ENCODE assay signal across 8 cellular contexts in genomic region chr16:19223235-19223847, GRCh38. TPM values are rescaled to one million over a fixed set of nuclear protein-coding genes. Genes with fewer than 3 reads are reported as not detected.
A peak's percentile ranks its signal among the peaks of the same experiment; 100 is the strongest.
DNase-seq lines count a peak whose midpoint lies in the region; ATAC-seq and TF ChIP-seq lines count a peak whose summit lies in the region.

No MANE protein-coding gene starts in this region.

- H3K9me3 ChIP-seq in cardiac muscle cell (ENCODE audit: low read depth) (no peaks in the 10 kb centered on the region), RWPE2 (ENCODE audit: severe bottlenecking) (no peaks in the 10 kb centered on the region), aorta (ENCODE audit: control insufficient read depth, low read length) (no peaks in the 10 kb centered on the region)

- H3K36me3 ChIP-seq in cardiac muscle cell (no peaks in the 10 kb centered on the region), RWPE2 (ENCODE audit: low read depth) (peaks cover 14% of the 10 kb centered on the region), aorta (ENCODE audit: control insufficient read depth in 1 of 2, insufficient read depth in 2 of 2, low read length in 1 of 2) (no peaks in the 10 kb centered on the region)

- peak; percentile 2 to 14 for DNase-seq in cardiac muscle cell (ENCODE audit: low read depth in 1 of 2, low spot score in 1 of 2)
- no peak for DNase-seq in left ventricle myocardium superior
- DNase-seq in RWPE2 (ENCODE audit: low spot score): no peak
- DNase-seq in glutamatergic neuron: peak; percentile 76
- DNase-seq in stimulated activated naive CD8-positive, alpha-beta T cell treated with anti-CD3 and anti-CD28 coated beads, Interleukin-15, amount 100 ng/mL, for 72 hours: peak; percentile 18 to 23
- DNase-seq in KG1 (lab: John Stamatoyannopoulos, UW): no peak
- no peak for DNase-seq in aorta

- intact Hi-C loops in left ventricle myocardium superior (cut with micrococcal nuclease) (no loop called here), aorta (cut with DNase I) (no loop called here)

- H3K4me1 Mint-ChIP-seq in glutamatergic neuron (ENCODE audit: low read depth, unreplicated experiment): no peaks in the 10 kb centered on the region
- no peaks in the 10 kb centered on the region for H3K4me1 Mint-ChIP-seq in stimulated activated naive CD8-positive, alpha-beta T cell treated with anti-CD3 and anti-CD28 coated beads, Interleukin-15, amount 100 ng/mL, for 72 hours

- H3K9me3 Mint-ChIP-seq in glutamatergic neuron (ENCODE audit: unreplicated experiment): peaks cover 4% of the 10 kb centered on the region
- peaks cover 0 to 5% of the 10 kb centered on the region in 2 donors for H3K9me3 Mint-ChIP-seq in stimulated activated naive CD8-positive, alpha-beta T cell treated with anti-CD3 and anti-CD28 coated beads, Interleukin-15, amount 100 ng/mL, for 72 hours

- H3K27me3 Mint-ChIP-seq in glutamatergic neuron (ENCODE audit: unreplicated experiment): no peaks in the 10 kb centered on the region
- no peaks in the 10 kb centered on the region for H3K27me3 Mint-ChIP-seq in stimulated activated naive CD8-positive, alpha-beta T cell treated with anti-CD3 and anti-CD28 coated beads, Interleukin-15, amount 100 ng/mL, for 72 hours

- H3K36me3 Mint-ChIP-seq in glutamatergic neuron (ENCODE audit: unreplicated experiment): peaks cover 6% of the 10 kb centered on the region

- H3K4me1 ChIP-seq in cardiac muscle cell (ENCODE audit: low read depth) (no peaks in the 10 kb centered on the region), RWPE2 (ENCODE audit: insufficient read depth, poor library complexity, severe bottlenecking) (no peaks in the 10 kb centered on the region), aorta (ENCODE audit: control insufficient read depth in 1 of 2, insufficient read depth in 2 of 2, low read length in 2 of 2) (no peaks in the 10 kb centered on the region)

- no peak overlapping the region for H3K4me3 Mint-ChIP-seq in glutamatergic neuron (ENCODE audit: unreplicated experiment)
- no peak overlapping the region for H3K4me3 Mint-ChIP-seq in stimulated activated naive CD8-positive, alpha-beta T cell treated with anti-CD3 and anti-CD28 coated beads, Interleukin-15, amount 100 ng/mL, for 72 hours

- H3K27ac ChIP-seq in cardiac muscle cell (no peak overlapping the region), RWPE2 (ENCODE audit: poor library complexity, severe bottlenecking) (no peak overlapping the region), aorta (ENCODE audit: low read depth in 1 of 2, low read length in 2 of 2) (no peak overlapping the region)

- no peaks in the 10 kb centered on the region for H3K27me3 ChIP-seq in cardiac muscle cell
- no peaks in the 10 kb centered on the region for H3K27me3 ChIP-seq in RWPE2 (ENCODE audit: insufficient read depth, poor library complexity, severe bottlenecking)
- no peaks in the 10 kb centered on the region for H3K27me3 ChIP-seq in aorta (ENCODE audit: control insufficient read depth in 1 of 2, insufficient read depth in 2 of 2, low read length in 1 of 2)

- TF ChIP-seq CTCF in cardiac muscle cell (IDR thresholded peaks at IDR 0.05; ENCODE audit: low read depth, low read length) (peak; percentile 53), RWPE2 (IDR thresholded peaks at IDR 0.05; ENCODE audit: poor library complexity, severe bottlenecking) (peak; percentile 53), glutamatergic neuron (IDR thresholded peaks at IDR 0.05; ENCODE audit: partially characterized antibody, unreplicated experiment) (peak; percentile 81)

- WGBS in aorta, 2 donors: 49 to 52% methylated on average over 7 of the region's 7 CpGs

- H3K4me3 ChIP-seq in cardiac muscle cell: no peak overlapping the region
- no peak overlapping the region for H3K4me3 ChIP-seq in RWPE2 (ENCODE audit: severe bottlenecking)
- no peak overlapping the region for H3K4me3 ChIP-seq in aorta (ENCODE audit: low read length in 2 of 2)

- no peak overlapping the region for H3K27ac Mint-ChIP-seq in glutamatergic neuron (ENCODE audit: unreplicated experiment)
- H3K27ac Mint-ChIP-seq in stimulated activated naive CD8-positive, alpha-beta T cell treated with anti-CD3 and anti-CD28 coated beads, Interleukin-15, amount 100 ng/mL, for 72 hours: no peak overlapping the region

- ATAC-seq in left ventricle myocardium superior: no peak
- ATAC-seq in RWPE2 (ENCODE audit: low read depth): no peak
- no peak for ATAC-seq in stimulated activated naive CD8-positive, alpha-beta T cell treated with anti-CD3 and anti-CD28 coated beads, Interleukin-15, amount 100 ng/mL, for 72 hours
- ATAC-seq in GM21825 (IDR thresholded peaks at IDR 0.05; ENCODE audit: unreplicated experiment): no peak
- no peak for ATAC-seq in aorta (ENCODE audit: low FRiP score)

RNA-seq across cellular contexts. Expression of gene SYT17, which starts 55.3 kb away (rescaled TPM):
- total RNA-seq in cardiac muscle cell: 1.0 and 1.5 TPM in 2 replicates
- polyA plus RNA-seq in cardiac muscle cell: 0.32 and 0.70 TPM in 2 replicates
- total RNA-seq in left ventricle myocardium superior: 0.64 TPM
- 10.0 TPM for total RNA-seq in glutamatergic neuron (ENCODE audit: unreplicated experiment)
- total RNA-seq in aorta: 1 to 10 TPM; 2.5 to 4.3 TPM
- 1 to 10 TPM; 2.5 to 2.6 TPM for polyA plus RNA-seq in aorta

Comparison
In these comparisons a context has a peak if more than half of its experiments do, and no peak if none do; other contexts are left out.
1. DNase-seq: peak in cardiac muscle cell (2 of 2), glutamatergic neuron (single experiment) and stimulated activated naive CD8-positive, alpha-beta T cell treated with anti-CD3 and anti-CD28 coated beads, Interleukin-15, amount 100 ng/mL, for 72 hours (2 of 2); none in left ventricle myocardium superior (single experiment), RWPE2 (single experiment), KG1 (single experiment) and aorta (0 of 2).
2. Peak in every context shown above with its lines, with median percentiles within 50 percentile points of each other: CTCF ChIP-seq.